In the genomic region with DNA sequence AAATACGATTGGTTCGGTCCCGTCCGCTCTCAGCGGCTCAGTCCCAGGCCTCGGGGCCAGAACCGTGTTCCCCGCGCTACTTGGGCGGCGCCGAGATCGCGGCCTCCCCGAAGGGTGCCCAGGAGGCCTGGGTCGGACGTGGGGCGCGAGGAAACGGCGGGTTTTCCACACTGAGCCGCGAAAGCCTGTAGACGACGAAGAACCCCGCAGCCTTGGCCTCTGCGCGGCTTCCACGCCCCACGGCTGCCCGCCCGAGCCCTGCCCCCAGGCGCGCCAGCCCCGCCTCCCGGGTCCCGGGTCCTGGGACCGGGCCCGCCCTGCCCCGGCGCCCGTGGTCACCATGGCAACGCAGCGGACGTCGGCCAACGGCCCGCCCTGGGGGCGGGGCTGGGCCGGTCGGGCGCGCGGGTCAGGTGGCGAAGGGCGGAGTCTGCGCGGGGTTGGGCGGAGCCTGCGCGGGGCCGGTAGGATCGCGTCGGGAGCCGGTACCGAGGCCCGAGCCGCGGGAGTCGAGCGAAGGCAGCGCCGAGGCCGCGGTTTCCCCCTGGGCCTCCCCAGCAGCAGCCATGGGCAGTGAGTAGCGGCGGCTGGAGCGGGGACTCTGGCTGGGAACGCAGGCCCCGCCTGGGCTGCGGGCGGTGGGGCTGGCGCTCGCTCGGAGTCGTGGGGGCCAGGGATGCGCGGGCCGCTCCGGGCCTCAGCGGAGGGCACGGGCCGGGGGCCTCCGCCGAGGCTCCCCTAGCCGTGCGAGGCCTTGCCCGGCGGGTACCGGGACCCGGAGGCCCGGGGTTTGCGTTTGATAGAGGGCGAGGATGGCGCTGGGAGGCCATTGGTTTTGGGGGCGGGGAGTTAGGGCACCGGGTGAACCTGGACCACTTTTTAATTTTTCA, we compare ENCODE assay signal across 1 cellular context.
TF ChIP-seq lines count a peak whose summit lies in the region.

A gene (plus strand): TSS at position 456 of the 890 bp plus-strand sequence. CDS start 111 bp downstream, at position 567.

TF ChIP-seq in HepG2, 621 proteins besides CTCF, POLR2A, EP300 and RAD21 (continued from another document and continues in another):
- TF ChIP-seq, protein P1, sequence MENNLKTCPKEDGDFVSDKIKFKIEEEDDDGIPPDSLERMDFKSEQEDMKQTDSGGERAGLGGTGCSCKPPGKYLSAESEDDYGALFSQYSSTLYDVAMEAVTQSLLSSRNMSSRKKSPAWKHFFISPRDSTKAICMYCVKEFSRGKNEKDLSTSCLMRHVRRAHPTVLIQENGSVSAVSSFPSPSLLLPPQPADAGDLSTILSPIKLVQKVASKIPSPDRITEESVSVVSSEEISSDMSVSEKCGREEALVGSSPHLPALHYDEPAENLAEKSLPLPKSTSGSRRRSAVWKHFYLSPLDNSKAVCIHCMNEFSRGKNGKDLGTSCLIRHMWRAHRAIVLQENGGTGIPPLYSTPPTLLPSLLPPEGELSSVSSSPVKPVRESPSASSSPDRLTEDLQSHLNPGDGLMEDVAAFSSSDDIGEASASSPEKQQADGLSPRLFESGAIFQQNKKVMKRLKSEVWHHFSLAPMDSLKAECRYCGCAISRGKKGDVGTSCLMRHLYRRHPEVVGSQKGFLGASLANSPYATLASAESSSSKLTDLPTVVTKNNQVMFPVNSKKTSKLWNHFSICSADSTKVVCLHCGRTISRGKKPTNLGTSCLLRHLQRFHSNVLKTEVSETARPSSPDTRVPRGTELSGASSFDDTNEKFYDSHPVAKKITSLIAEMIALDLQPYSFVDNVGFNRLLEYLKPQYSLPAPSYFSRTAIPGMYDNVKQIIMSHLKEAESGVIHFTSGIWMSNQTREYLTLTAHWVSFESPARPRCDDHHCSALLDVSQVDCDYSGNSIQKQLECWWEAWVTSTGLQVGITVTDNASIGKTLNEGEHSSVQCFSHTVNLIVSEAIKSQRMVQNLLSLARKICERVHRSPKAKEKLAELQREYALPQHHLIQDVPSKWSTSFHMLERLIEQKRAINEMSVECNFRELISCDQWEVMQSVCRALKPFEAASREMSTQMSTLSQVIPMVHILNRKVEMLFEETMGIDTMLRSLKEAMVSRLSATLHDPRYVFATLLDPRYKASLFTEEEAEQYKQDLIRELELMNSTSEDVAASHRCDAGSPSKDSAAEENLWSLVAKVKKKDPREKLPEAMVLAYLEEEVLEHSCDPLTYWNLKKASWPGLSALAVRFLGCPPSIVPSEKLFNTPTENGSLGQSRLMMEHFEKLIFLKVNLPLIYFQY (CRISPR knock-in tag; IDR thresholded peaks at IDR 0.05; ENCODE audit: borderline replicate concordance), result peak; percentile 48; the same call in 1 of the 2 replicates
- TF ChIP-seq, protein P2, sequence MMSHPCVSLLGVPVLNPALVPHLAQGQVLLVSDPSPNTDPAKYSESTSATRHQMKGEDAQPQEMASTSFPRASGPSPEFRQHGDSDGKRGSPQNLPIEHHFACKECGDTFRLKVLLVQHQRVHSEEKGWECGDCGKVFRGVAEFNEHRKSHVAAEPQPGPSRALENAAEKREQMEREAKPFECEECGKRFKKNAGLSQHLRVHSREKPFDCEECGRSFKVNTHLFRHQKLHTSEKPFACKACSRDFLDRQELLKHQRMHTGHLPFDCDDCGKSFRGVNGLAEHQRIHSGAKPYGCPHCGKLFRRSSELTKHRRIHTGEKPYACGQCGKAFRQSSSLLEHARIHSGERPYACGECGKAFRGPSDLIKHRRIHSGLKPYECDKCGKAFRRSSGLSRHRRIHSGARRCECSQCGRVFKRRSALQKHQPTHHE (CRISPR knock-in tag; IDR thresholded peaks at IDR 0.05; ENCODE audit: borderline replicate concordance), result no peak
- TF ChIP-seq TCF7 (IDR thresholded peaks at IDR 0.05; ENCODE audit: low read depth), result no peak
- TF ChIP-seq ZNF17 (CRISPR knock-in tag; IDR thresholded peaks at IDR 0.05), result no peak
- TF ChIP-seq SRSF4 (IDR thresholded peaks at IDR 0.05; ENCODE audit: low read depth, low read length, poor library complexity, severe bottlenecking), result no peak
- TF ChIP-seq SAP130 (CRISPR knock-in tag; IDR thresholded peaks at IDR 0.05; ENCODE audit: low read depth), result peak; percentile 80
- TF ChIP-seq EEA1 (CRISPR knock-in tag; IDR thresholded peaks at IDR 0.05; ENCODE audit: borderline replicate concordance), result no peak
- peak; percentile 50; the same call in 1 of the 2 replicates for TF ChIP-seq TBX2 (CRISPR knock-in tag; IDR thresholded peaks at IDR 0.05; ENCODE audit: borderline replicate concordance)
- TF ChIP-seq ZSCAN31 (CRISPR knock-in tag; IDR thresholded peaks at IDR 0.05; ENCODE audit: low read depth), result no peak
- TF ChIP-seq U2AF1 (optimal IDR thresholded peaks at IDR 0.05; ENCODE audit: low read depth, low read length), result peak; percentile 50
- no peak for TF ChIP-seq NFRKB (IDR thresholded peaks at IDR 0.05)
- no peak for TF ChIP-seq MTF1 (CRISPR knock-in tag; IDR thresholded peaks at IDR 0.05)
- TF ChIP-seq ZFP62 (CRISPR knock-in tag; IDR thresholded peaks at IDR 0.05), result no peak
- TF ChIP-seq TARDBP (CRISPR knock-in tag; IDR thresholded peaks at IDR 0.05), result peak; percentile 32; the same call in 1 of the 2 replicates
- no peak for TF ChIP-seq SMARCE1 (IDR thresholded peaks at IDR 0.05; ENCODE audit: borderline replicate concordance)
- no peak for TF ChIP-seq PTBP1 (IDR thresholded peaks at IDR 0.05; ENCODE audit: low read depth, low read length, poor library complexity, severe bottlenecking)
- no peak for TF ChIP-seq BRCA1 (CRISPR knock-in tag; IDR thresholded peaks at IDR 0.05)
- TF ChIP-seq DR1 (CRISPR knock-in tag; IDR thresholded peaks at IDR 0.05), result peak; percentile 35; the same call in 1 of the 2 replicates
- TF ChIP-seq, protein P3, sequence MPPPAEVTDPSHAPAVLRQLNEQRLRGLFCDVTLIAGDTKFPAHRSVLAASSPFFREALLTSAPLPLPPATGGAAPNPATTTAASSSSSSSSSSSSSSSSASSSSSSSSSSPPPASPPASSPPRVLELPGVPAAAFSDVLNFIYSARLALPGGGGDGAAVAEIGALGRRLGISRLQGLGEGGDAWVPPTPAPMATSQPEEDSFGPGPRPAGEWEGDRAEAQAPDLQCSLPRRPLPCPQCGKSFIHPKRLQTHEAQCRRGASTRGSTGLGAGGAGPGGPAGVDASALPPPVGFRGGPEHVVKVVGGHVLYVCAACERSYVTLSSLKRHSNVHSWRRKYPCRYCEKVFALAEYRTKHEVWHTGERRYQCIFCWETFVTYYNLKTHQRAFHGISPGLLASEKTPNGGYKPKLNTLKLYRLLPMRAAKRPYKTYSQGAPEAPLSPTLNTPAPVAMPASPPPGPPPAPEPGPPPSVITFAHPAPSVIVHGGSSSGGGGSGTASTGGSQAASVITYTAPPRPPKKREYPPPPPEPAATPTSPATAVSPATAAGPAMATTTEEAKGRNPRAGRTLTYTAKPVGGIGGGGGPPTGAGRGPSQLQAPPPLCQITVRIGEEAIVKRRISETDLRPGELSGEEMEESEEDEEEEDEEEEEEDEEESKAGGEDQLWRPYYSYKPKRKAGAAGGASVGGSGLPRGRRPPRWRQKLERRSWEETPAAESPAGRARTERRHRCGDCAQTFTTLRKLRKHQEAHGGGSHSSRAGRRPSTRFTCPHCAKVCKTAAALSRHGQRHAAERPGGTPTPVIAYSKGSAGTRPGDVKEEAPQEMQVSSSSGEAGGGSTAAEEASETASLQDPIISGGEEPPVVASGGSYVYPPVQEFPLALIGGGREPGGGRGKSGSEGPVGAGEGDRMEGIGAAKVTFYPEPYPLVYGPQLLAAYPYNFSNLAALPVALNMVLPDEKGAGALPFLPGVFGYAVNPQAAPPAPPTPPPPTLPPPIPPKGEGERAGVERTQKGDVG (CRISPR knock-in tag; IDR thresholded peaks at IDR 0.05; ENCODE audit: borderline replicate concordance), result no peak
- no peak for TF ChIP-seq ZSCAN25 (CRISPR knock-in tag; IDR thresholded peaks at IDR 0.05)
- TF ChIP-seq ZBTB21 (CRISPR knock-in tag; IDR thresholded peaks at IDR 0.05), result no peak
- TF ChIP-seq HMG20A (CRISPR knock-in tag; IDR thresholded peaks at IDR 0.05; ENCODE audit: borderline replicate concordance), result no peak
- peak; percentile 45 for TF ChIP-seq SP5 (CRISPR knock-in tag; IDR thresholded peaks at IDR 0.05; ENCODE audit: borderline replicate concordance, low read depth)
- no peak for TF ChIP-seq MTA1 (CRISPR knock-in tag; IDR thresholded peaks at IDR 0.05; ENCODE audit: borderline replicate concordance)
- no peak for TF ChIP-seq TBX3 (IDR thresholded peaks at IDR 0.05; ENCODE audit: borderline replicate concordance)
- TF ChIP-seq LCORL (IDR thresholded peaks at IDR 0.05), result no peak
- no peak for TF ChIP-seq LCORL (CRISPR knock-in tag; IDR thresholded peaks at IDR 0.05)
- TF ChIP-seq, protein P4, sequence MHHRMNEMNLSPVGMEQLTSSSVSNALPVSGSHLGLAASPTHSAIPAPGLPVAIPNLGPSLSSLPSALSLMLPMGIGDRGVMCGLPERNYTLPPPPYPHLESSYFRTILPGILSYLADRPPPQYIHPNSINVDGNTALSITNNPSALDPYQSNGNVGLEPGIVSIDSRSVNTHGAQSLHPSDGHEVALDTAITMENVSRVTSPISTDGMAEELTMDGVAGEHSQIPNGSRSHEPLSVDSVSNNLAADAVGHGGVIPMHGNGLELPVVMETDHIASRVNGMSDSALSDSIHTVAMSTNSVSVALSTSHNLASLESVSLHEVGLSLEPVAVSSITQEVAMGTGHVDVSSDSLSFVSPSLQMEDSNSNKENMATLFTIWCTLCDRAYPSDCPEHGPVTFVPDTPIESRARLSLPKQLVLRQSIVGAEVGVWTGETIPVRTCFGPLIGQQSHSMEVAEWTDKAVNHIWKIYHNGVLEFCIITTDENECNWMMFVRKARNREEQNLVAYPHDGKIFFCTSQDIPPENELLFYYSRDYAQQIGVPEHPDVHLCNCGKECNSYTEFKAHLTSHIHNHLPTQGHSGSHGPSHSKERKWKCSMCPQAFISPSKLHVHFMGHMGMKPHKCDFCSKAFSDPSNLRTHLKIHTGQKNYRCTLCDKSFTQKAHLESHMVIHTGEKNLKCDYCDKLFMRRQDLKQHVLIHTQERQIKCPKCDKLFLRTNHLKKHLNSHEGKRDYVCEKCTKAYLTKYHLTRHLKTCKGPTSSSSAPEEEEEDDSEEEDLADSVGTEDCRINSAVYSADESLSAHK (CRISPR knock-in tag; IDR thresholded peaks at IDR 0.05; ENCODE audit: borderline replicate concordance), result no peak
- TF ChIP-seq ZNF546 (CRISPR knock-in tag; conservative IDR thresholded peaks at IDR 0.05), result no peak; the same call in 1 of the 2 replicates
- TF ChIP-seq ZNF749 (CRISPR knock-in tag; IDR thresholded peaks at IDR 0.05; ENCODE audit: borderline replicate concordance), result no peak
- TF ChIP-seq MBD4 (IDR thresholded peaks at IDR 0.05; ENCODE audit: borderline replicate concordance, low read length), result no peak
- TF ChIP-seq KLF16 (CRISPR knock-in tag; IDR thresholded peaks at IDR 0.05), result no peak
- TF ChIP-seq ARNT2 (CRISPR knock-in tag; IDR thresholded peaks at IDR 0.05; ENCODE audit: low read depth), result peak; percentile 67; the same call in 1 of the 2 replicates
- peak; percentile 92 for TF ChIP-seq PHF8 (CRISPR knock-in tag; IDR thresholded peaks at IDR 0.05)
- no peak for TF ChIP-seq ZNF143 (CRISPR knock-in tag; IDR thresholded peaks at IDR 0.05)
- TF ChIP-seq MYC (CRISPR knock-in tag; IDR thresholded peaks at IDR 0.05; ENCODE audit: borderline replicate concordance), result peak; percentile 29; the same call in 1 of the 2 replicates
- TF ChIP-seq, protein P5, sequence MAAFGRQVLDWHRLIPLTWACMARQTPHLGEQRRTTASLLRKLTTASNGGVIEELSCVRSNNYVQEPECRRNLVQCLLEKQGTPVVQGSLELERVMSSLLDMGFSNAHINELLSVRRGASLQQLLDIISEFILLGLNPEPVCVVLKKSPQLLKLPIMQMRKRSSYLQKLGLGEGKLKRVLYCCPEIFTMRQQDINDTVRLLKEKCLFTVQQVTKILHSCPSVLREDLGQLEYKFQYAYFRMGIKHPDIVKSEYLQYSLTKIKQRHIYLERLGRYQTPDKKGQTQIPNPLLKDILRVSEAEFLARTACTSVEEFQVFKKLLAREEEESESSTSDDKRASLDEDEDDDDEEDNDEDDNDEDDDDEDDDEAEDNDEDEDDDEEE (CRISPR knock-in tag; IDR thresholded peaks at IDR 0.05), result 0 out of 2 replicates have a peak, but pooled peaks have one; percentile 31
- TF ChIP-seq FOSL2 (CRISPR knock-in tag; IDR thresholded peaks at IDR 0.05), result no peak
- TF ChIP-seq HOXA5 (CRISPR knock-in tag; IDR thresholded peaks at IDR 0.05), result 0 out of 2 replicates have a peak, but pooled peaks have one; percentile 52
- no peak for TF ChIP-seq JUNB (CRISPR knock-in tag; IDR thresholded peaks at IDR 0.05; ENCODE audit: borderline replicate concordance)
- TF ChIP-seq, protein P6, sequence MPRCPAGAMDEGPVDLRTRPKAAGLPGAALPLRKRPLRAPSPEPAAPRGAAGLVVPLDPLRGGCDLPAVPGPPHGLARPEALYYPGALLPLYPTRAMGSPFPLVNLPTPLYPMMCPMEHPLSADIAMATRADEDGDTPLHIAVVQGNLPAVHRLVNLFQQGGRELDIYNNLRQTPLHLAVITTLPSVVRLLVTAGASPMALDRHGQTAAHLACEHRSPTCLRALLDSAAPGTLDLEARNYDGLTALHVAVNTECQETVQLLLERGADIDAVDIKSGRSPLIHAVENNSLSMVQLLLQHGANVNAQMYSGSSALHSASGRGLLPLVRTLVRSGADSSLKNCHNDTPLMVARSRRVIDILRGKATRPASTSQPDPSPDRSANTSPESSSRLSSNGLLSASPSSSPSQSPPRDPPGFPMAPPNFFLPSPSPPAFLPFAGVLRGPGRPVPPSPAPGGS (CRISPR knock-in tag; IDR thresholded peaks at IDR 0.05), result peak; percentile 54; the same call in 1 of the 2 replicates
- 0 out of 2 replicates have a peak, but pooled peaks have one; percentile 26 for TF ChIP-seq NFKBIZ (CRISPR knock-in tag; IDR thresholded peaks at IDR 0.05)
- no peak for TF ChIP-seq SMAD1 (CRISPR knock-in tag; IDR thresholded peaks at IDR 0.05; ENCODE audit: borderline replicate concordance, low read depth)
- TF ChIP-seq, protein P7, sequence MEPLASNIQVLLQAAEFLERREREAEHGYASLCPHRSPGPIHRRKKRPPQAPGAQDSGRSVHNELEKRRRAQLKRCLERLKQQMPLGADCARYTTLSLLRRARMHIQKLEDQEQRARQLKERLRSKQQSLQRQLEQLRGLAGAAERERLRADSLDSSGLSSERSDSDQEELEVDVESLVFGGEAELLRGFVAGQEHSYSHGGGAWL (CRISPR knock-in tag; IDR thresholded peaks at IDR 0.05), result no peak
- TF ChIP-seq FOXC1 (CRISPR knock-in tag; IDR thresholded peaks at IDR 0.05; ENCODE audit: borderline replicate concordance), result no peak
- TF ChIP-seq HNRNPH1 (optimal IDR thresholded peaks at IDR 0.05; ENCODE audit: low read depth, low read length), result no peak
- no peak for TF ChIP-seq NCOA2 (CRISPR knock-in tag; IDR thresholded peaks at IDR 0.05)
- no peak for TF ChIP-seq ZSCAN9 (CRISPR knock-in tag; IDR thresholded peaks at IDR 0.05; ENCODE audit: borderline replicate concordance)
- no peak for TF ChIP-seq SMYD3 (CRISPR knock-in tag; IDR thresholded peaks at IDR 0.05)
